In the genomic region with DNA sequence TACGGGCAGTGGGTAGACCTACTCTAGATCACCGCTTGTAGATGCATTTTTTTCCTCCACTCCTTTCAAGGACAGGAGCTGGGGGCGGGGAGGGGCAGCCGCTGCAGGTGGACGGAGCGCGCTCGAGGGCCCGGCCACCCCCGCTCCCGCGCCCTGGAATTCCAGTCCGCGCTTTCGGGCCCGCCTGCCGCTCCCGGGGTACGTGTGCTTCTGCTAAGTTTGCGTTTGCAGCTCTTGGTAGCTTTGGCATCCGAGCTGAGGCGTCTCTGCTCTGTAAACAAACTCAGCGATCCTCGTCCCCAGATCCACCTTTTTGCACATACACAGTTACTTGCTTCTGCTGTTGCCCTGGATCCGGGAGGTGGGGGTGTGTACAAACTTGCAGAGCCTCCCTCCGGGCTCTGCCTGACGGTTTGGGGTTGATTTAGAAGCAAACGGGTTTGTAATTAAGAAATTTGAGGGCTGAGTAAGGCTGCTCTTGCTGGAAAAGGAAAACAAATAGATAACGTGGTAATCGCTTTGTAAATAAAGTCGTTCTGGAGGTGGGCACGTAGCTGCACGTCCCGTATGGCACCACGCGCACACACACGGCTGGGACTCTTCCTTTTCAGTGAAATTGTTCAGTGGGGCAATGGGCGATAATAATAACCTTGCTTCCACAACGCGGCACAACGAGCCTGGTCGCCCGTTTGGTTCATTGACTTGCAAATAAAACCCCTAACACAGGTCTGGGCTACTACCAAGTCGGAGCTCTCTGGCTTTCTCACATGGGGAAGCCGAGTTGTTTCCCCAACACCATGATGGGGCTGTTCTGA, we compare ENCODE assay signal across 8 cellular contexts. TPM values are rescaled to one million over a fixed set of nuclear protein-coding genes. Genes with fewer than 3 reads are reported as not detected.
DNase-seq lines count a peak whose midpoint lies in the region; ATAC-seq, FAIRE-seq and TF ChIP-seq lines count a peak whose summit lies in the region.

No MANE protein-coding gene starts in this region.

- H3K4me1 ChIP-seq in DND-41 (ENCODE audit: insufficient read depth, low read length): peaks cover 35% of the 10 kb centered on the region
- peaks cover 66% of the 10 kb centered on the region for H3K4me1 ChIP-seq in Karpas-422 (ENCODE audit: low read length)

- peak overlapping the region; percentile 92 for H3K27ac ChIP-seq in DND-41 (ENCODE audit: low read length)
- peak overlapping the region; percentile 91 for H3K27ac ChIP-seq in Karpas-422 (ENCODE audit: low read length)

- H3K79me2 ChIP-seq in DND-41 (ENCODE audit: insufficient read depth, low read length): peaks cover 17% of the 10 kb centered on the region
- H3K79me2 ChIP-seq in Karpas-422 (ENCODE audit: low read length): peaks cover 29% of the 10 kb centered on the region

- H4K20me1 ChIP-seq in DND-41 (ENCODE audit: insufficient read depth, low read length) (no peaks in the 10 kb centered on the region), Karpas-422 (ENCODE audit: insufficient read depth, low read depth, low read length) (peaks cover 20% of the 10 kb centered on the region; the same call in 1 of the 2 replicates)

- H3K27me3 Mint-ChIP-seq in activated T-helper 1 cell treated with anti-CD3 and anti-CD28 coated beads, Interleukin-12 subunit alpha, Interleukin-12 subunit beta, Interleukin-2, Interleukin-4 antibody, amounts not matched to agents 30 ng/mL and 10 ng/mL and 1 ng/mL, durations not matched to agents 14 hours and 24 hours and 36 hours (ENCODE audit: insufficient read depth): no peaks in the 10 kb centered on the region
- no peaks in the 10 kb centered on the region for H3K27me3 Mint-ChIP-seq in natural killer cell (ENCODE audit: low read depth in 2 of 2)

- peak overlapping the region; percentile 98 for H3K27ac Mint-ChIP-seq in activated T-helper 1 cell treated with anti-CD3 and anti-CD28 coated beads, Interleukin-12 subunit alpha, Interleukin-12 subunit beta, Interleukin-2, Interleukin-4 antibody, amounts not matched to agents 30 ng/mL and 10 ng/mL and 1 ng/mL, durations not matched to agents 14 hours and 24 hours and 36 hours
- H3K27ac Mint-ChIP-seq in natural killer cell: peak overlapping the region; percentile 98 to 100

- intact Hi-C loops in activated T-helper 1 cell treated with anti-CD3 and anti-CD28 coated beads, Interleukin-12 subunit alpha, Interleukin-12 subunit beta, Interleukin-2, Interleukin-4 antibody, amounts not matched to agents 30 ng/mL and 10 ng/mL and 1 ng/mL, durations not matched to agents 14 hours and 24 hours and 36 hours (cut with micrococcal nuclease): loop anchor here (1.0 to 10.0 kb wide), 11 partner anchors 72 to 1433 kb away; partner anchors contain the start of genes ABRACL and CCDC28A
- intact Hi-C loops in natural killer cell (cut with micrococcal nuclease): loop anchor here (1.0 to 5.0 kb wide), 4 partner anchors 51 to 348 kb away; partner anchors contain the start of genes ABRACL and TXLNB

- H3K27me3 ChIP-seq in DND-41 (ENCODE audit: insufficient read depth, low read length, poor library complexity) (no peaks in the 10 kb centered on the region), Karpas-422 (ENCODE audit: low read length) (no peaks in the 10 kb centered on the region)

- H3K4me3 ChIP-seq in DND-41 (ENCODE audit: low read depth in 1 of 2, low read length in 2 of 2) (peak overlapping the region; percentile 42 to 77), Karpas-422 (ENCODE audit: low read length) (peak overlapping the region; percentile 96), fibroblast of mammary gland (ENCODE audit: control insufficient read depth, low read depth, low read length) (peak overlapping the region; percentile 97)

- peaks cover 31% of the 10 kb centered on the region for H3K4me1 Mint-ChIP-seq in activated T-helper 1 cell treated with anti-CD3 and anti-CD28 coated beads, Interleukin-12 subunit alpha, Interleukin-12 subunit beta, Interleukin-2, Interleukin-4 antibody, amounts not matched to agents 30 ng/mL and 10 ng/mL and 1 ng/mL, durations not matched to agents 14 hours and 24 hours and 36 hours (ENCODE audit: low read depth)
- H3K4me1 Mint-ChIP-seq in natural killer cell: peaks cover 60 to 67% of the 10 kb centered on the region in 2 donors

- H2AFZ ChIP-seq in DND-41 (ENCODE audit: low read depth, low read length): peak overlapping the region; percentile 91
- H2AFZ ChIP-seq in Karpas-422 (ENCODE audit: low read length): peak overlapping the region; percentile 95

- peak overlapping the region; percentile 87 for H3K4me3 Mint-ChIP-seq in activated T-helper 1 cell treated with anti-CD3 and anti-CD28 coated beads, Interleukin-12 subunit alpha, Interleukin-12 subunit beta, Interleukin-2, Interleukin-4 antibody, amounts not matched to agents 30 ng/mL and 10 ng/mL and 1 ng/mL, durations not matched to agents 14 hours and 24 hours and 36 hours
- peak overlapping the region; percentile 99 for H3K4me3 Mint-ChIP-seq in natural killer cell

- peak; percentile 87 for DNase-seq in DND-41
- DNase-seq in Karpas-422: peak; percentile 97
- peak; percentile 92 for DNase-seq in RCC 7860 (ENCODE audit: low spot score)
- DNase-seq in activated T-helper 1 cell treated with anti-CD3 and anti-CD28 coated beads, Interleukin-12 subunit alpha, Interleukin-12 subunit beta, Interleukin-2, Interleukin-4 antibody, amounts not matched to agents 30 ng/mL and 10 ng/mL and 1 ng/mL, durations not matched to agents 14 hours and 24 hours and 36 hours (ENCODE audit: low spot score): peak; percentile 81
- peak; percentile 98 for DNase-seq in fibroblast of mammary gland (ENCODE audit: low read depth)
- peak; percentile 82 for DNase-seq in natural killer cell
- peak; percentile 66 to 95 (median 86) for DNase-seq in stimulated activated naive CD4-positive, alpha-beta T cell (lab: John Stamatoyannopoulos, UW)

- H3K9me2 ChIP-seq in Karpas-422 (replicated peaks; ENCODE audit: insufficient read depth, low read length): no peaks in the 10 kb centered on the region

- H3K9me3 Mint-ChIP-seq in activated T-helper 1 cell treated with anti-CD3 and anti-CD28 coated beads, Interleukin-12 subunit alpha, Interleukin-12 subunit beta, Interleukin-2, Interleukin-4 antibody, amounts not matched to agents 30 ng/mL and 10 ng/mL and 1 ng/mL, durations not matched to agents 14 hours and 24 hours and 36 hours: no peaks in the 10 kb centered on the region
- no peaks in the 10 kb centered on the region for H3K9me3 Mint-ChIP-seq in natural killer cell

- peak overlapping the region; percentile 83 for H3K9ac ChIP-seq in DND-41 (ENCODE audit: low read depth, low read length)
- peak overlapping the region; percentile 96 for H3K9ac ChIP-seq in Karpas-422 (ENCODE audit: low read length)

- H3K4me2 ChIP-seq in DND-41 (ENCODE audit: insufficient read depth, low read length) (peak overlapping the region; percentile 95), Karpas-422 (ENCODE audit: low read depth, low read length, poor library complexity, severe bottlenecking) (peak overlapping the region; percentile 83)

- FAIRE-seq in RCC 7860 (lab: Jason Lieb, UNC): no peak

- H3K36me3 Mint-ChIP-seq in activated T-helper 1 cell treated with anti-CD3 and anti-CD28 coated beads, Interleukin-12 subunit alpha, Interleukin-12 subunit beta, Interleukin-2, Interleukin-4 antibody, amounts not matched to agents 30 ng/mL and 10 ng/mL and 1 ng/mL, durations not matched to agents 14 hours and 24 hours and 36 hours (ENCODE audit: low read depth): peaks cover 14% of the 10 kb centered on the region
- peaks cover 7% of the 10 kb centered on the region for H3K36me3 Mint-ChIP-seq in natural killer cell

- H3K9me3 ChIP-seq in DND-41 (ENCODE audit: insufficient read depth, low read length, severe bottlenecking) (no peaks in the 10 kb centered on the region), Karpas-422 (ENCODE audit: low read length) (no peaks in the 10 kb centered on the region)

- H3K36me3 ChIP-seq in DND-41 (ENCODE audit: insufficient read depth, low read length): no peaks in the 10 kb centered on the region; the same call in 1 of the 2 replicates
- H3K36me3 ChIP-seq in Karpas-422 (ENCODE audit: insufficient read depth, low read length): peaks cover 19% of the 10 kb centered on the region

- TF ChIP-seq CTCF in DND-41 (IDR thresholded peaks at IDR 0.05; ENCODE audit: borderline replicate concordance, extremely low read depth, low read length, poor library complexity, severe bottlenecking) (peak; percentile 25), fibroblast of mammary gland (conservative IDR thresholded peaks at IDR 0.05; ENCODE audit: control insufficient read depth, insufficient read depth, low read depth, low read length) (peak; percentile 11), natural killer cell (IDR thresholded peaks at IDR 0.05) (no peak)

- peak; percentile 65 for ATAC-seq in DND-41 (ENCODE audit: insufficient read depth, low read depth)
- ATAC-seq in GM21825 (IDR thresholded peaks at IDR 0.05; ENCODE audit: unreplicated experiment): peak; percentile 53
- peak; percentile 54 to 74 (median 57) for ATAC-seq in natural killer cell

RNA-seq across cellular contexts. Expression of gene CITED2, which starts 1.0 kb away (rescaled TPM):
- 67.7 and 77.2 TPM in 2 replicates for total RNA-seq in Karpas-422 (2014; rRNA removed; shearing (Covaris generic); ENCODE audit: low replicate concordance)
- 72.5 and 73.7 TPM in 2 replicates for total RNA-seq in activated T-helper 1 cell treated with anti-CD3 and anti-CD28 coated beads, Interleukin-12 subunit alpha, Interleukin-12 subunit beta, Interleukin-2, Interleukin-4 antibody, amounts not matched to agents 30 ng/mL and 10 ng/mL and 1 ng/mL, durations not matched to agents 14 hours and 24 hours and 36 hours
- total RNA-seq in natural killer cell: 100 to 1,000 TPM in 2 of 3 donors, 10 to 100 TPM in 1; 89.8 to 152 (median 112) TPM

Comparison
In these comparisons a context has a peak if more than half of its experiments do, and no peak if none do; other contexts are left out.
1. Peak in every context shown above with its lines: DNase-seq, ATAC-seq, H3K4me3 ChIP-seq and H3K27ac ChIP-seq.